Comparison of ENCODE assay signal across 8 cellular contexts in genomic region chr11:68751331-68751856, GRCh38. TPM values are rescaled to one million over a fixed set of nuclear protein-coding genes. Genes with fewer than 3 reads are reported as not detected.
A peak's percentile ranks its signal among the peaks of the same experiment; 100 is the strongest.
DNase-seq lines count a peak whose midpoint lies in the region; ATAC-seq, FAIRE-seq and TF ChIP-seq lines count a peak whose summit lies in the region.

TESMIN (minus strand) TSS chr11:68751520; CDS start chr11:68750660, 860 bp downstream.

- H3K36me3 ChIP-seq in SK-N-SH (replicated peaks in 1 of 2; ENCODE audit: control insufficient read depth in 1 of 2, insufficient read depth in 2 of 2, low read length in 1 of 2) (peaks cover 2 to 7% of the 10 kb centered on the region in 2 experiments), pancreas (peaks cover 0 to 6% (median 2%) of the 10 kb centered on the region in 3 donors), transverse colon (peaks cover 0 to 5% (median 2%) of the 10 kb centered on the region in 4 donors)

- H3K4me3 ChIP-seq in GM12875 (ENCODE audit: low read depth, low read length) (peak within 1 kb of the TSS; percentile 42), SK-N-SH (ENCODE audit: low read depth in 2 of 2, low read length in 1 of 2) (peak within 1 kb of the TSS; percentile 48 to 55), pancreas (peak within 1 kb of the TSS; percentile 5 to 63 (median 38)), transverse colon (peak within 1 kb of the TSS; percentile 34 to 63 (median 50))

- H3K27me3 ChIP-seq in SK-N-SH (ENCODE audit: insufficient read depth), result no peaks in the 10 kb centered on the region
- no peaks in the 10 kb centered on the region for H3K27me3 ChIP-seq in pancreas
- H3K27me3 ChIP-seq in transverse colon, result no peaks in the 10 kb centered on the region

- in situ Hi-C loops in transverse colon (cut with MboI; ENCODE audit: low pct_ligation_motif_present in 1 of 4, low pct_unique_long_range_greater_than_20kb in 1 of 4, low sequenced_read_pairs in 3 of 4), result no loop called here

- DNase-seq in M059J (ENCODE audit: low read depth), result peak; percentile 63
- peak; percentile 99 for DNase-seq in SK-N-SH
- DNase-seq in activated naive CD4-positive, alpha-beta T cell (lab: John Stamatoyannopoulos, UW), result peak; percentile 74 to 92 (median 90)
- peak; percentile 98 for DNase-seq in germinal center (ENCODE audit: low spot score)
- DNase-seq in pancreas, result peak; percentile 89 to 99 (median 96)
- peak; percentile 97 for DNase-seq in transverse colon

- H2AFZ ChIP-seq in SK-N-SH (ENCODE audit: low read depth), result 0 out of 2 replicates have a peak within 1 kb of the TSS, but pooled peaks have one; percentile 63

- TF ChIP-seq EP300 in SK-N-SH (IDR thresholded peaks at IDR 0.05; ENCODE audit: borderline replicate concordance in 1 of 2, low read depth in 1 of 2, low read length in 1 of 2), result no peak
- TF ChIP-seq EP300 in transverse colon (IDR thresholded peaks at IDR 0.05; ENCODE audit: low read depth), result peak; percentile 70

- no peak for FAIRE-seq in pancreas (lab: Jason Lieb, UNC)

- TF ChIP-seq CTCF in GM12875 (IDR thresholded peaks at IDR 0.05; ENCODE audit: borderline replicate concordance, insufficient read depth, low read depth, low read length) (no peak), SK-N-SH (IDR thresholded peaks at IDR 0.05) (no peak), pancreas (IDR thresholded peaks at IDR 0.05) (no peak), transverse colon (IDR thresholded peaks at IDR 0.05) (no peak)

- H3K4me2 ChIP-seq in SK-N-SH, result peak within 1 kb of the TSS; percentile 63

- H4K20me1 ChIP-seq in SK-N-SH (ENCODE audit: insufficient read depth), result no peaks in the 10 kb centered on the region

- CTCF ChIA-PET in SK-N-SH (lab: Yijun Ruan, JAX), result interaction anchor here (0.7 to 2.0 kb wide), 2 partner anchors 47 to 150 kb away, joined by 3 to 4 read pairs; no protein-coding TSS in a partner anchor

- H3K9me2 ChIP-seq in SK-N-SH, result no peaks in the 10 kb centered on the region

- H3K4me1 ChIP-seq in SK-N-SH (ENCODE audit: control insufficient read depth in 1 of 2, insufficient read depth in 2 of 2, low read depth in 1 of 2, low read length in 1 of 2), result peaks cover 0 to 31% of the 10 kb centered on the region in 2 experiments; a peak in 2 of 4 replicates
- H3K4me1 ChIP-seq in pancreas, result peaks cover 0 to 5% (median 0%) of the 10 kb centered on the region in 3 donors
- peaks cover 5 to 15% (median 7%) of the 10 kb centered on the region in 4 donors for H3K4me1 ChIP-seq in transverse colon

- no peaks in the 10 kb centered on the region for H3K79me2 ChIP-seq in SK-N-SH (ENCODE audit: insufficient read depth)

- H3K9me3 ChIP-seq in SK-N-SH (no peaks in the 10 kb centered on the region), pancreas (no peaks in the 10 kb centered on the region), transverse colon (no peaks in the 10 kb centered on the region)

- H3K9ac ChIP-seq in SK-N-SH, result peak within 1 kb of the TSS; percentile 54; the same call in 1 of the 2 replicates

- POLR2A ChIA-PET in SK-N-SH (lab: Yijun Ruan, JAX), result interaction anchor here (1.3 kb wide), 1 partner anchor 59 kb away, joined by 3 read pairs; no protein-coding TSS in a partner anchor

- H3F3A ChIP-seq in SK-N-SH (replicated peaks; ENCODE audit: insufficient read depth), result peaks cover 10% of the 10 kb centered on the region

- TF ChIP-seq POLR2A in transverse colon (IDR thresholded peaks at IDR 0.05), result peak; percentile 43

- 42% methylated on average over 3 of the region's 42 CpGs for WGBS in SK-N-SH (ENCODE audit: low lambda C conversion rate)
- WGBS in pancreas, 2 donors, result 1 to 2% methylated on average over 23 to 42 of the region's 42 CpGs
- 3% methylated on average over 27 of the region's 42 CpGs; no CpG with 5 or more reads in 1 of the 2 donors for WGBS in transverse colon (ENCODE audit: low coverage in 1 of 2), 2 donors

- no peak for TF ChIP-seq RAD21 in SK-N-SH (IDR thresholded peaks at IDR 0.05; ENCODE audit: low read length)

- H3K27ac ChIP-seq in SK-N-SH (ENCODE audit: low read depth in 2 of 2, low read length in 1 of 2) (peak within 1 kb of the TSS in 1 of 2 experiments; percentile 68; a peak in 2 of 4 replicates), pancreas (no peak within 1 kb of the TSS), transverse colon (peak within 1 kb of the TSS; percentile 12 to 86 (median 82))

- peak; percentile 95 to 100 (median 100) for ATAC-seq in pancreas
- ATAC-seq in GM19328 (IDR thresholded peaks at IDR 0.05; ENCODE audit: unreplicated experiment), result no peak

- intact Hi-C loops in pancreas (cut with DNase I), result no loop called here
- intact Hi-C loops in transverse colon (cut with DNase I; ENCODE audit: low total_unique reads), result no loop called here

TF ChIP-seq in SK-N-SH, 30 proteins besides CTCF, POLR2A, EP300 and RAD21:
- TF ChIP-seq MAX (IDR thresholded peaks at IDR 0.05; ENCODE audit: low read depth) (peak; percentile 26; the same call in 1 of the 2 replicates), FOXM1 (IDR thresholded peaks at IDR 0.05; ENCODE audit: low read depth) (no peak), POLR2AphosphoS5 (IDR thresholded peaks at IDR 0.05; ENCODE audit: low read depth, low read length) (no peak), RCOR1 (IDR thresholded peaks at IDR 0.05; ENCODE audit: low read length) (peak; percentile 31; the same call in 1 of the 2 replicates), CHD2 (IDR thresholded peaks at IDR 0.05; ENCODE audit: low read length, partially characterized antibody) (peak; percentile 97), TAF1 (IDR thresholded peaks at IDR 0.05; ENCODE audit: borderline replicate concordance, low read depth, low read length) (0 out of 2 replicates have a peak, but pooled peaks have one; percentile 18)
TF ChIP-seq in SK-N-SH: peak in this region for 4.

RNA-seq across cellular contexts. Expression of gene TESMIN, which starts in this region (rescaled TPM):
- total RNA-seq in M059J (2014; rRNA removed; shearing (Covaris generic)), result 5.5 and 12.8 TPM in 2 replicates
- 2.0 and 3.5 TPM in 2 replicates for polyA plus RNA-seq in SK-N-SH (2012; rRNA removed)
- polyA plus RNA-seq in SK-N-SH (2012; cell fraction: cytosol; rRNA removed), result 2.3 and 2.9 TPM in 2 replicates
- polyA plus RNA-seq in SK-N-SH (2012; cell fraction: nucleus; rRNA removed), result 8.4 and 10.2 TPM in 2 replicates
- total RNA-seq in pancreas, result 1 to 10 TPM; 1.4 to 3.6 (median 1.8) TPM
- 1 to 10 TPM; 1.9 to 2.3 TPM for polyA plus RNA-seq in pancreas
- total RNA-seq in transverse colon, result 1 to 10 TPM in 3 of 4 donors, under 1 TPM in 1; 1.00 to 7.5 (median 4.2) TPM

Comparison
In these comparisons a context has a peak if more than half of its experiments do, and no peak if none do; other contexts are left out.
1. H3K27ac ChIP-seq: peak in transverse colon (4 of 4); none in pancreas (0 of 4).
2. Peak in every context shown above with its lines, with median percentiles within 50 percentile points of each other: H3K4me3 ChIP-seq and DNase-seq.